ENCODE assay signal across 12 cellular contexts in genomic region chr1:20597650-20598049, GRCh38. TPM values are rescaled to one million over a fixed set of nuclear protein-coding genes. Genes with fewer than 3 reads are reported as not detected.
A peak's percentile ranks its signal among the peaks of the same experiment; 100 is the strongest.
DNase-seq lines count a peak whose midpoint lies in the region; ATAC-seq, FAIRE-seq and TF ChIP-seq lines count a peak whose summit lies in the region.
"Had no signal": no experiment of that assay in that cellular context is flagged by ENCODE, and none has a peak within 500 bp of the region (broad histone marks: within the 10 kb centered on the region; RNA-seq: fewer than 3 reads in every experiment).

No MANE protein-coding gene starts in this region.

- no peak for FAIRE-seq in HepG2 (lab: Jason Lieb, UNC)
- peak; percentile 42 for FAIRE-seq in endothelial cell of umbilical vein (lab: Jason Lieb, UNC)
- FAIRE-seq: H54 had no signal

- BruUV-seq in HepG2 (replicated peaks; lab: Mats Ljungman, UMichigan) (no TSS peak), endothelial cell of umbilical vein (replicated peaks; lab: Mats Ljungman, UMichigan) (no TSS peak)

- CTCF ChIA-PET in HepG2 (lab: Yijun Ruan, JAX; ENCODE audit: low intra/inter-chr PET ratio, low total read pairs): no interaction called here
- CTCF ChIA-PET in endothelial cell of umbilical vein (lab: Charles Lee): interaction anchor here (0.7 to 1.1 kb wide), 3 partner anchors 18 to 22 kb away, joined by 3 to 6 read pairs (median 4); no protein-coding TSS in a partner anchor

- 42% methylated on average over 3 of the region's 3 CpGs for WGBS in right lobe of liver (ENCODE audit: insufficient coverage, low coverage, low lambda C conversion rate, missing lambda C conversion rate)
- 73% methylated on average over 3 of the region's 3 CpGs for WGBS in HepG2 (ENCODE audit: low lambda C conversion rate)

- DNase-seq in right lobe of liver: no peak
- no peak for DNase-seq in HepG2 (ENCODE audit: low spot score)
- peak; percentile 34 for DNase-seq in NB4 (ENCODE audit: low read depth)
- DNase-seq in endothelial cell of umbilical vein (ENCODE audit: low read depth, low spot score): peak; percentile 72
- no peak for DNase-seq in activated CD4-positive, alpha-beta T cell treated with anti-CD3 and anti-CD28 coated beads, Interleukin-2, amount 50 U/mL, for 1 hour
- DNase-seq in NCI-H1105 (lab: John Stamatoyannopoulos, UW): no peak
- no peak for DNase-seq in NCI-H187 treated with DMSO at 0.1 percent for 48 hours (lab: John Stamatoyannopoulos, UW)
- DNase-seq: CD8-positive, alpha-beta memory T cell; MM.1S; Right ventricle myocardium superior had no signal

- no peak for TF ChIP-seq POLR2A in right lobe of liver (IDR thresholded peaks at IDR 0.05)
- no peak for TF ChIP-seq POLR2A in HepG2 (IDR thresholded peaks at IDR 0.05; ENCODE audit: insufficient read depth in 1 of 2, low read depth in 2 of 2, low read length in 2 of 2)
- no peak for TF ChIP-seq POLR2A in NB4 (IDR thresholded peaks at IDR 0.05; ENCODE audit: extremely low read depth, insufficient read length)
- no peak for TF ChIP-seq POLR2A in endothelial cell of umbilical vein (IDR thresholded peaks at IDR 0.05; ENCODE audit: low read depth, low read length)

- TF ChIP-seq CTCF in right lobe of liver (IDR thresholded peaks at IDR 0.05) (no peak), HepG2 (CRISPR knock-in tag; IDR thresholded peaks at IDR 0.05) (no peak), NB4 (IDR thresholded peaks at IDR 0.05; ENCODE audit: low read depth, low read length) (no peak), endothelial cell of umbilical vein (IDR thresholded peaks at IDR 0.05; ENCODE audit: extremely low read depth in 1 of 2, insufficient read depth in 1 of 2, low read depth in 1 of 2, low read length in 2 of 2) (no peak)

- no peak for TF ChIP-seq EP300 in HepG2 (IDR thresholded peaks at IDR 0.05; ENCODE audit: low read depth in 2 of 2, low read length in 2 of 2)
- no peak for TF ChIP-seq EP300 in HepG2 (CRISPR knock-in tag; IDR thresholded peaks at IDR 0.05; ENCODE audit: borderline replicate concordance)

- H3K4me2 ChIP-seq in HepG2 (ENCODE audit: low read depth, low read length) (no peak overlapping the region), endothelial cell of umbilical vein (ENCODE audit: insufficient read depth, low read length) (no peak overlapping the region)

- no peak overlapping the region for H3K4me3 ChIP-seq in right lobe of liver
- H3K4me3 ChIP-seq in HepG2 (replicated peaks in 1 of 3; ENCODE audit: insufficient read depth in 1 of 3, low read depth in 2 of 3, low read length in 3 of 3): no peak overlapping the region
- H3K4me3 ChIP-seq in NB4 (ENCODE audit: low read depth, low read length): no peak overlapping the region
- no peak overlapping the region for H3K4me3 ChIP-seq in endothelial cell of umbilical vein (replicated peaks in 1 of 3; ENCODE audit: insufficient read depth in 1 of 3, low read depth in 1 of 3, low read length in 3 of 3)

- H3K36me3 ChIP-seq in right lobe of liver (peaks cover 0 to 18% (median 5%) of the 10 kb centered on the region in 4 donors), HepG2 (replicated peaks in 1 of 2; ENCODE audit: control insufficient read depth in 1 of 2, insufficient read depth in 2 of 2, low read length in 2 of 2) (no peaks in the 10 kb centered on the region), endothelial cell of umbilical vein (ENCODE audit: control insufficient read depth in 2 of 2, extremely low read depth in 1 of 2, insufficient read depth in 2 of 2, low read length in 2 of 2) (no peaks in the 10 kb centered on the region)

- in situ Hi-C loops in HepG2 (cut with HindIII; ENCODE audit: extremely low pct_ligation_motif_present, low pct_unique_long_range_greater_than_20kb): no loop called here

- H4K20me1 ChIP-seq in HepG2 (ENCODE audit: insufficient read depth, low read length) (no peaks in the 10 kb centered on the region), endothelial cell of umbilical vein (replicated peaks; ENCODE audit: control insufficient read depth, extremely low read depth, insufficient read depth, low read length) (no peaks in the 10 kb centered on the region)

- intact Hi-C loops in right lobe of liver (cut with DNase I): no loop called here
- intact Hi-C loops in HepG2 (cut with micrococcal nuclease; ENCODE audit: unreplicated experiment): no loop called here
- intact Hi-C loops in endothelial cell of umbilical vein (cut with micrococcal nuclease): no loop called here

- TF ChIP-seq RAD21 in HepG2 (CRISPR knock-in tag; IDR thresholded peaks at IDR 0.05): no peak

- no peaks in the 10 kb centered on the region for H3K79me2 ChIP-seq in HepG2 (ENCODE audit: insufficient read depth, low read length)
- no peaks in the 10 kb centered on the region for H3K79me2 ChIP-seq in endothelial cell of umbilical vein (ENCODE audit: control insufficient read depth, insufficient read depth, low read length)

- ATAC-seq in right lobe of liver (peak in 3 of 4 donors; percentile 20 to 37 (median 35)), HepG2 (no peak)
- ATAC-seq: Panc1 had no signal

- H3K27me3 ChIP-seq in right lobe of liver (no peaks in the 10 kb centered on the region), HepG2 (ENCODE audit: control insufficient read depth in 1 of 2, insufficient read depth in 2 of 2, low read length in 2 of 2) (no peaks in the 10 kb centered on the region), endothelial cell of umbilical vein (ENCODE audit: control insufficient read depth in 2 of 2, insufficient read depth in 2 of 2, low read length in 2 of 2) (peaks cover 0 to 2% of the 10 kb centered on the region in 2 experiments)

- no peaks in the 10 kb centered on the region for H3K9me3 ChIP-seq in right lobe of liver
- H3K9me3 ChIP-seq in HepG2 (ENCODE audit: low read length): no peaks in the 10 kb centered on the region
- H3K9me3 ChIP-seq in endothelial cell of umbilical vein (replicated peaks; ENCODE audit: control insufficient read depth, insufficient read depth, low read length): no peaks in the 10 kb centered on the region

- dilution Hi-C loops in endothelial cell of umbilical vein (cut with MboI; ENCODE audit: extremely low pct_ligation_motif_present, low sequenced_read_pairs): no loop called here

- H2AFZ ChIP-seq in HepG2 (ENCODE audit: low read length) (no peak overlapping the region), endothelial cell of umbilical vein (ENCODE audit: low read depth, low read length) (no peak overlapping the region)

- H3K9me1 ChIP-seq in endothelial cell of umbilical vein (replicated peaks; ENCODE audit: control insufficient read depth, extremely low read depth, insufficient read depth, low read length): no peaks in the 10 kb centered on the region

- H3K27ac ChIP-seq in right lobe of liver: peak overlapping the region in 2 of 3 donors; percentile 6 to 30
- H3K27ac ChIP-seq in HepG2 (ENCODE audit: extremely low read length, insufficient read depth, low read length): no peak overlapping the region
- no peak overlapping the region for H3K27ac ChIP-seq in endothelial cell of umbilical vein (ENCODE audit: insufficient read depth, low read depth, low read length)

- peaks cover 0 to 18% (median 1%) of the 10 kb centered on the region in 4 donors for H3K4me1 ChIP-seq in right lobe of liver
- no peaks in the 10 kb centered on the region for H3K4me1 ChIP-seq in HepG2 (ENCODE audit: insufficient read depth, low read length)
- H3K4me1 ChIP-seq in endothelial cell of umbilical vein (ENCODE audit: control insufficient read depth, extremely low read depth, insufficient read depth, low read length): peaks cover 6% of the 10 kb centered on the region

- H3K9ac ChIP-seq in HepG2 (ENCODE audit: insufficient read depth, low read depth, low read length): no peak overlapping the region
- H3K9ac ChIP-seq in endothelial cell of umbilical vein (replicated peaks; ENCODE audit: extremely low read depth, insufficient read depth, low read length): no peak overlapping the region

- POLR2A ChIA-PET in HepG2 (lab: Yijun Ruan, JAX) (no interaction called here), endothelial cell of umbilical vein (lab: Charles Lee) (interaction anchor here (0.6 kb wide), 2 partner anchors 14 to 36 kb away, joined by 4 read pairs; no protein-coding TSS in a partner anchor)

RNA-seq across cellular contexts. Expression of gene CDA, which starts 8.8 kb away (rescaled TPM):
- total RNA-seq in right lobe of liver: 10 to 100 TPM; 12.6 to 33.8 (median 24.5) TPM
- 0.66 and 0.72 TPM in 2 replicates for total RNA-seq in HepG2 (2016; rRNA removed; fragmentation: Illumina TruSeq; extraction: Trizol)
- total RNA-seq in HepG2 (2016; cell fraction: cytosol; rRNA removed; fragmentation: Illumina TruSeq; extraction: Trizol; ENCODE audit: low read depth): 0.40 and 0.62 TPM in 2 replicates
- 0.26 and 0.98 TPM in 2 replicates for total RNA-seq in HepG2 (2016; cell fraction: insoluble cytoplasmic fraction; rRNA removed; fragmentation: Illumina TruSeq; extraction: Trizol)
- 0.71 and 1.00 TPM in 2 replicates for total RNA-seq in HepG2 (2016; cell fraction: membrane; rRNA removed; fragmentation: Illumina TruSeq; extraction: Trizol)
- not detected in 2 replicates for total RNA-seq in HepG2 (2016; cell fraction: nucleus; rRNA removed; fragmentation: Illumina TruSeq; extraction: Trizol)
- polyA plus RNA-seq in HepG2 (2011; rRNA removed): 2.1 and 5.2 TPM in 2 replicates
- 5.2 and 6.4 TPM in 2 replicates for polyA plus RNA-seq in HepG2 (2011; cell fraction: cytosol; rRNA removed)
- 1.3 and 1.6 TPM in 2 replicates for polyA plus RNA-seq in HepG2 (2011; cell fraction: nucleus; rRNA removed)
- 4.3 and 8.5 TPM in 2 replicates for polyA plus RNA-seq in HepG2 (2012)
- 2.2 and 2.3 TPM in 2 replicates for polyA plus RNA-seq in HepG2 (2016; cell fraction: cytosol; fragmentation: Illumina TruSeq; extraction: Trizol; ENCODE audit: low read depth)
- 1.2 and 1.3 TPM in 2 replicates for polyA plus RNA-seq in HepG2 (2016; cell fraction: insoluble cytoplasmic fraction; fragmentation: Illumina TruSeq; extraction: Trizol; ENCODE audit: low read depth)
- 2.1 TPM in 2 replicates for polyA plus RNA-seq in HepG2 (2016; cell fraction: membrane; fragmentation: Illumina TruSeq; extraction: Trizol; ENCODE audit: low read depth)
- 0.87 and 0.89 TPM in 2 replicates for polyA plus RNA-seq in HepG2 (2016; cell fraction: nucleus; fragmentation: Illumina TruSeq; extraction: Trizol; ENCODE audit: insufficient read depth, low read depth)
- 2.3 and 70.1 TPM in 2 replicates for polyA minus RNA-seq in HepG2 (2011; rRNA and poly(A)+ RNA removed; ENCODE audit: low replicate concordance)
- polyA minus RNA-seq in HepG2 (2011; cell fraction: cytosol; rRNA and poly(A)+ RNA removed): 1.9 and 6.0 TPM in 2 replicates
- polyA minus RNA-seq in HepG2 (2011; cell fraction: nucleus; rRNA and poly(A)+ RNA removed): 0.64 TPM in 1 of 2 replicates, not detected in the other
- 0.35 TPM in 1 of 2 replicates, not detected in the other for total RNA-seq in endothelial cell of umbilical vein
- polyA plus RNA-seq in endothelial cell of umbilical vein: 1.2 and 1.9 TPM in 2 replicates
- 1.5 and 1.6 TPM in 2 replicates for polyA plus RNA-seq in endothelial cell of umbilical vein (2011; cell fraction: cytosol; rRNA removed)
- polyA plus RNA-seq in endothelial cell of umbilical vein (2011; cell fraction: nucleus; rRNA removed): 0.22 TPM in 1 of 2 replicates, not detected in the other
- 0.19 TPM in 1 of 2 replicates, not detected in the other for polyA plus RNA-seq in endothelial cell of umbilical vein (2012)
- polyA minus RNA-seq in endothelial cell of umbilical vein: 0.21 TPM in 1 of 2 replicates, not detected in the other
- polyA minus RNA-seq in endothelial cell of umbilical vein (2011; cell fraction: cytosol; rRNA and poly(A)+ RNA removed): 45.4 TPM
- polyA minus RNA-seq in endothelial cell of umbilical vein (2011; cell fraction: nucleus; rRNA and poly(A)+ RNA removed): 0.63 TPM in 2 replicates
- total RNA-seq: CD8-positive, alpha-beta memory T cell had no signal
- polyA plus RNA-seq: CD8-positive, alpha-beta memory T cell had no signal

RNA-seq across cellular contexts. Expression of gene PINK1, which starts 35.6 kb away (rescaled TPM):
- total RNA-seq in right lobe of liver (10 to 100 TPM; 67.3 to 94.1 (median 83.0) TPM), HepG2 (2016; rRNA removed; fragmentation: Illumina TruSeq; extraction: Trizol) (13.1 and 15.3 TPM in 2 replicates), endothelial cell of umbilical vein (25.6 and 27.3 TPM in 2 replicates)
- total RNA-seq in HepG2 (2016; cell fraction: cytosol; rRNA removed; fragmentation: Illumina TruSeq; extraction: Trizol; ENCODE audit: low read depth): 5.6 and 6.1 TPM in 2 replicates
- total RNA-seq in HepG2 (2016; cell fraction: insoluble cytoplasmic fraction; rRNA removed; fragmentation: Illumina TruSeq; extraction: Trizol): 13.5 and 15.3 TPM in 2 replicates
- 11.1 and 11.3 TPM in 2 replicates for total RNA-seq in HepG2 (2016; cell fraction: membrane; rRNA removed; fragmentation: Illumina TruSeq; extraction: Trizol)
- 6.6 and 7.9 TPM in 2 replicates for total RNA-seq in HepG2 (2016; cell fraction: nucleus; rRNA removed; fragmentation: Illumina TruSeq; extraction: Trizol)
- polyA plus RNA-seq in HepG2 (2011; rRNA removed) (16.1 and 22.2 TPM in 2 replicates), endothelial cell of umbilical vein (27.2 and 27.9 TPM in 2 replicates)
- 18.4 and 20.0 TPM in 2 replicates for polyA plus RNA-seq in HepG2 (2011; cell fraction: cytosol; rRNA removed)
- 9.4 and 14.0 TPM in 2 replicates for polyA plus RNA-seq in HepG2 (2011; cell fraction: nucleus; rRNA removed)
- 16.1 and 27.7 TPM in 2 replicates for polyA plus RNA-seq in HepG2 (2012)
- 5.1 and 5.5 TPM in 2 replicates for polyA plus RNA-seq in HepG2 (2016; cell fraction: cytosol; fragmentation: Illumina TruSeq; extraction: Trizol; ENCODE audit: low read depth)
- polyA plus RNA-seq in HepG2 (2016; cell fraction: insoluble cytoplasmic fraction; fragmentation: Illumina TruSeq; extraction: Trizol; ENCODE audit: low read depth): 11.4 and 13.0 TPM in 2 replicates
- polyA plus RNA-seq in HepG2 (2016; cell fraction: membrane; fragmentation: Illumina TruSeq; extraction: Trizol; ENCODE audit: low read depth): 6.7 and 7.8 TPM in 2 replicates
- 7.1 and 7.2 TPM in 2 replicates for polyA plus RNA-seq in HepG2 (2016; cell fraction: nucleus; fragmentation: Illumina TruSeq; extraction: Trizol; ENCODE audit: insufficient read depth, low read depth)
- polyA minus RNA-seq in HepG2 (2011; rRNA and poly(A)+ RNA removed; ENCODE audit: low replicate concordance): 18.7 and 37.0 TPM in 2 replicates
- polyA minus RNA-seq in HepG2 (2011; cell fraction: cytosol; rRNA and poly(A)+ RNA removed): 6.9 and 10.6 TPM in 2 replicates
- 5.0 and 6.5 TPM in 2 replicates for polyA minus RNA-seq in HepG2 (2011; cell fraction: nucleus; rRNA and poly(A)+ RNA removed)
- polyA plus RNA-seq in endothelial cell of umbilical vein (2011; cell fraction: cytosol; rRNA removed): 30.6 and 32.3 TPM in 2 replicates
- 14.5 and 17.2 TPM in 2 replicates for polyA plus RNA-seq in endothelial cell of umbilical vein (2011; cell fraction: nucleus; rRNA removed)
- polyA plus RNA-seq in endothelial cell of umbilical vein (2012): 17.7 and 24.2 TPM in 2 replicates
- polyA minus RNA-seq in endothelial cell of umbilical vein: 18.2 and 21.8 TPM in 2 replicates
- polyA minus RNA-seq in endothelial cell of umbilical vein (2011; cell fraction: cytosol; rRNA and poly(A)+ RNA removed): 24.2 TPM
- 4.7 and 6.3 TPM in 2 replicates for polyA minus RNA-seq in endothelial cell of umbilical vein (2011; cell fraction: nucleus; rRNA and poly(A)+ RNA removed)

RNA-seq across cellular contexts. Expression of gene FAM43B, which starts 45.3 kb away (rescaled TPM):
- total RNA-seq in right lobe of liver: under 1 TPM in 4 of 6 experiments, not detected in 2; 0.09 to 0.24 (median 0.12) TPM
- 3.2 and 3.7 TPM in 2 replicates for total RNA-seq in HepG2 (2016; rRNA removed; fragmentation: Illumina TruSeq; extraction: Trizol)
- 1.1 TPM in 2 replicates for total RNA-seq in HepG2 (2016; cell fraction: cytosol; rRNA removed; fragmentation: Illumina TruSeq; extraction: Trizol; ENCODE audit: low read depth)
- total RNA-seq in HepG2 (2016; cell fraction: insoluble cytoplasmic fraction; rRNA removed; fragmentation: Illumina TruSeq; extraction: Trizol): 2.7 and 3.7 TPM in 2 replicates
- total RNA-seq in HepG2 (2016; cell fraction: membrane; rRNA removed; fragmentation: Illumina TruSeq; extraction: Trizol): 2.0 and 2.1 TPM in 2 replicates
- 2.1 and 2.2 TPM in 2 replicates for total RNA-seq in HepG2 (2016; cell fraction: nucleus; rRNA removed; fragmentation: Illumina TruSeq; extraction: Trizol)
- 0.63 and 0.80 TPM in 2 replicates for polyA plus RNA-seq in HepG2 (2011; rRNA removed)
- 0.45 and 0.85 TPM in 2 replicates for polyA plus RNA-seq in HepG2 (2011; cell fraction: cytosol; rRNA removed)
- polyA plus RNA-seq in HepG2 (2011; cell fraction: nucleus; rRNA removed): 2.0 and 2.2 TPM in 2 replicates
- polyA plus RNA-seq in HepG2 (2012): 1.4 and 1.7 TPM in 2 replicates
- polyA plus RNA-seq in HepG2 (2016; cell fraction: cytosol; fragmentation: Illumina TruSeq; extraction: Trizol; ENCODE audit: low read depth): 0.42 and 0.66 TPM in 2 replicates
- 4.4 and 6.4 TPM in 2 replicates for polyA plus RNA-seq in HepG2 (2016; cell fraction: insoluble cytoplasmic fraction; fragmentation: Illumina TruSeq; extraction: Trizol; ENCODE audit: low read depth)
- 1.0 and 1.4 TPM in 2 replicates for polyA plus RNA-seq in HepG2 (2016; cell fraction: membrane; fragmentation: Illumina TruSeq; extraction: Trizol; ENCODE audit: low read depth)
- polyA plus RNA-seq in HepG2 (2016; cell fraction: nucleus; fragmentation: Illumina TruSeq; extraction: Trizol; ENCODE audit: insufficient read depth, low read depth): 4.9 and 5.8 TPM in 2 replicates
- polyA minus RNA-seq in HepG2 (2011; rRNA and poly(A)+ RNA removed; ENCODE audit: low replicate concordance): 2.0 TPM in 1 of 2 replicates, not detected in the other
- polyA minus RNA-seq in HepG2 (2011; cell fraction: cytosol; rRNA and poly(A)+ RNA removed): 1.8 and 2.3 TPM in 2 replicates
- polyA minus RNA-seq in HepG2 (2011; cell fraction: nucleus; rRNA and poly(A)+ RNA removed): 1.4 and 2.2 TPM in 2 replicates
- total RNA-seq in endothelial cell of umbilical vein: not detected in 2 replicates
- not detected in 2 replicates for polyA plus RNA-seq in endothelial cell of umbilical vein
- not detected in 2 replicates for polyA plus RNA-seq in endothelial cell of umbilical vein (2011; cell fraction: cytosol; rRNA removed)
- polyA plus RNA-seq in endothelial cell of umbilical vein (2011; cell fraction: nucleus; rRNA removed): not detected in 2 replicates
- polyA plus RNA-seq in endothelial cell of umbilical vein (2012): not detected in 2 replicates
- polyA minus RNA-seq in endothelial cell of umbilical vein: not detected in 2 replicates
- not detected for polyA minus RNA-seq in endothelial cell of umbilical vein (2011; cell fraction: cytosol; rRNA and poly(A)+ RNA removed)
- not detected in 2 replicates for polyA minus RNA-seq in endothelial cell of umbilical vein (2011; cell fraction: nucleus; rRNA and poly(A)+ RNA removed)
- total RNA-seq: CD8-positive, alpha-beta memory T cell had no signal
- polyA plus RNA-seq: CD8-positive, alpha-beta memory T cell had no signal

Comparison
In these comparisons a context has a peak if more than half of its experiments do, and no peak if none do; other contexts are left out.
1. H3K27ac ChIP-seq: peak in right lobe of liver (2 of 3); none in HepG2 (single experiment) and endothelial cell of umbilical vein (single experiment).
2. RNA of gene CDA, which starts 8.8 kb away (total RNA-seq): 12.6 to 33.8 TPM in right lobe of liver; 0.26 to 1.00 TPM in HepG2 and 0.35 TPM in endothelial cell of umbilical vein; every median in the first group is over 4 times any median in the second.
3. DNase-seq: peak in NB4 (single experiment) and endothelial cell of umbilical vein (single experiment); none in right lobe of liver (0 of 3), HepG2 (single experiment), activated CD4-positive, alpha-beta T cell treated with anti-CD3 and anti-CD28 coated beads, Interleukin-2, amount 50 U/mL, for 1 hour (single experiment), NCI-H1105 (single experiment) and NCI-H187 treated with DMSO at 0.1 percent for 48 hours (single experiment).